22 cellular contexts compared by ENCODE assay signal in genomic region chr7:127207806-127208205, GRCh38. TPM values are rescaled to one million over a fixed set of nuclear protein-coding genes. Genes with fewer than 3 reads are reported as not detected.
DNase-seq lines count a peak whose midpoint lies in the region; ATAC-seq and TF ChIP-seq lines count a peak whose summit lies in the region.
"Had no signal": no experiment of that assay in that cellular context is flagged by ENCODE, and none has a peak within 500 bp of the region (broad histone marks: within the 10 kb centered on the region; RNA-seq: fewer than 3 reads in every experiment).

No MANE protein-coding gene starts in this region.

- H3K9ac ChIP-seq in smooth muscle cell (ENCODE audit: low read depth), result no peak overlapping the region
- H3K9ac ChIP-seq: BLaER1 had no signal

- H3K4me1 ChIP-seq in smooth muscle cell (ENCODE audit: low read depth) (peaks cover 7% of the 10 kb centered on the region), heart right ventricle (no peaks in the 10 kb centered on the region)
- H3K4me1 ChIP-seq: BE2C, BLaER1 had no signal

- H3K27me3 ChIP-seq in smooth muscle cell (ENCODE audit: low read depth) (no peaks in the 10 kb centered on the region), heart right ventricle (peaks cover 0 to 17% (median 0%) of the 10 kb centered on the region in 7 donors)
- H3K27me3 ChIP-seq: BE2C, BLaER1 had no signal

- peak overlapping the region; percentile 17 for H3K4me2 ChIP-seq in smooth muscle cell
- H3K4me2 ChIP-seq: BLaER1 had no signal

- no peaks in the 10 kb centered on the region for H4K20me1 ChIP-seq in smooth muscle cell (ENCODE audit: low read depth)
- H4K20me1 ChIP-seq: BLaER1 had no signal

- H3F3A ChIP-seq in smooth muscle cell (ENCODE audit: low read depth), result no peaks in the 10 kb centered on the region

- TF ChIP-seq CTCF in smooth muscle cell (IDR thresholded peaks at IDR 0.05; ENCODE audit: borderline replicate concordance, insufficient read depth, poor library complexity, severe bottlenecking) (no peak), heart right ventricle (IDR thresholded peaks at IDR 0.05) (no peak)

- peak overlapping the region; percentile 64 for H3K27ac ChIP-seq in smooth muscle cell (ENCODE audit: low read depth)
- H3K27ac ChIP-seq in heart right ventricle, result no peak overlapping the region
- H3K27ac ChIP-seq: 22Rv1, BLaER1 had no signal

- no peak overlapping the region for H2AFZ ChIP-seq in smooth muscle cell (ENCODE audit: low read depth)

- ATAC-seq in heart right ventricle, result no peak

- H3K36me3 ChIP-seq in smooth muscle cell (ENCODE audit: low read depth), result no peaks in the 10 kb centered on the region
- no peaks in the 10 kb centered on the region for H3K36me3 ChIP-seq in heart right ventricle
- H3K36me3 ChIP-seq: BE2C, BLaER1 had no signal

- DNase-seq in DMS79 (lab: John Stamatoyannopoulos, UW), result peak; percentile 79
- DNase-seq in OCI-M1 (lab: John Stamatoyannopoulos, UW), result peak; percentile 26
- DNase-seq in smooth muscle cell (lab: John Stamatoyannopoulos, UW; ENCODE audit: unreplicated experiment), result no peak
- DNase-seq in GM03348 (ENCODE audit: low spot score), result no peak
- no peak for DNase-seq in heart right ventricle
- DNase-seq: BE2C; C1 segment of cervical spinal cord; CD4-positive, alpha-beta memory T cell; CD4-positive, CD25-positive, alpha-beta regulatory T cell; CD8-positive, alpha-beta memory T cell; COR-L47; DMS 273 treated with DMSO at 0.1 percent for 48 hours; DMS153; DMS53; DND-41; EL; GDM1 had no signal

- no peaks in the 10 kb centered on the region for H3K79me2 ChIP-seq in smooth muscle cell (ENCODE audit: low read depth)

- H3K9me3 ChIP-seq in smooth muscle cell (replicated peaks; ENCODE audit: low read depth) (no peaks in the 10 kb centered on the region), heart right ventricle (no peaks in the 10 kb centered on the region)
- H3K9me3 ChIP-seq: BE2C, BLaER1 had no signal

- WGBS in smooth muscle cell (ENCODE audit: low lambda C conversion rate), result 50% methylated on average over 5 of the region's 5 CpGs
- WGBS in heart right ventricle, 2 donors, result 47 to 53% methylated on average over 5 of the region's 5 CpGs

- H3K4me3 ChIP-seq in smooth muscle cell, result no peak overlapping the region
- H3K4me3 ChIP-seq in heart right ventricle, result no peak overlapping the region
- H3K4me3 ChIP-seq: BLaER1 had no signal

- intact Hi-C loops in heart right ventricle (cut with DNase I), result no loop called here

RNA-seq across cellular contexts. Expression of gene GRM8, which starts 44.9 kb away (rescaled TPM):
- 20.5 and 31.3 TPM in 2 replicates for total RNA-seq in smooth muscle cell
- 8.9 and 9.8 TPM in 2 replicates for polyA plus RNA-seq in smooth muscle cell
- under 1 TPM in 5 of 10 donors, not detected in 5; 0.13 to 0.68 (median 0.34) TPM for total RNA-seq in heart right ventricle
- polyA plus RNA-seq in heart right ventricle, result under 1 TPM; 0.16 to 0.37 TPM
- total RNA-seq: CD4-positive, alpha-beta memory T cell; CD4-positive, CD25-positive, alpha-beta regulatory T cell; CD8-positive, alpha-beta memory T cell; G401 had no signal
- polyA plus RNA-seq: AG04450; CD14-positive monocyte; CD4-positive, alpha-beta memory T cell; CD4-positive, CD25-positive, alpha-beta regulatory T cell; CD8-positive, alpha-beta memory T cell had no signal

Comparison
In these comparisons a context has a peak if more than half of its experiments do, and no peak if none do; other contexts are left out.
1. DNase-seq: peak in DMS79 (single experiment) and OCI-M1 (single experiment); none in smooth muscle cell (single experiment), GM03348 (single experiment) and heart right ventricle (0 of 2).
2. RNA of gene GRM8, which starts 44.9 kb away (total RNA-seq): 20.5 to 31.3 TPM in smooth muscle cell; 0.13 to 0.68 TPM in heart right ventricle; every median in the first group is over 10 times any median in the second.